In the genomic region with DNA sequence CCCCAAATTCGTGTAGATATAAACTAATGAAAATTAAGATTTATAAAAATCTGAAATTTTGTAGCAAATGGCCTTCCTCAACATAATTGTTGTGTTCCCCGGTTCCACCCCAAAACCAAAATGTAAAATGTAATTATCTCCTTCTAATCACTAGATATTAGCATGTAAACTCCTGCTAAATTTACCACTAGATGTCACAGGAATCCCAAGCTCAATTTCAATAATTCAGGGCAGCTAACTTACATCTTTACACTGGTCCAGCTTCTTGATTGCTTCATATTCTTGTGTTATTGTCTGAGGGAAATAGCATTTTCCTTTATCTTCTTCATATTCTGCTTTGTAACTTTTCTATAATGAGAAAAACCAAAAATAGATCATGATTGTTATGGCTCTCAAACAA, we compare ENCODE assay signal across 22 cellular contexts.
"Had no signal": no experiment of that assay in that cellular context is flagged by ENCODE, and none has a peak within 500 bp of the region (broad histone marks: within the 10 kb centered on the region; RNA-seq: fewer than 3 reads in every experiment).

No MANE protein-coding gene starts in this region.

- H3K4me1 ChIP-seq: body of pancreas, left ventricle myocardium inferior, right atrium auricular region, tibial nerve, vagina had no signal

- H3K36me3 ChIP-seq: left ventricle myocardium inferior, tibial nerve, vagina had no signal

- H3K4me2 ChIP-seq: smooth muscle cell had no signal

- DNase-seq: activated CD4-positive, alpha-beta T cell treated with anti-CD3 and anti-CD28 coated beads for 48 hours; activated CD8-positive, alpha-beta T cell treated with anti-CD3 and anti-CD28 coated beads for 36 hours; activated effector memory CD4-positive, alpha-beta T cell treated with anti-CD3 and anti-CD28 coated beads, Interleukin-2, amount 50 U/mL, for 16 hours; activated T-cell treated with anti-CD3 and anti-CD28 coated beads, Interleukin-2, amount 50 U/mL, for 4 hours; amygdala; body of pancreas; central memory CD4-positive, alpha-beta T cell; effector CD8-positive, alpha-beta T cell; glutamatergic neuron; hypothalamus; left ventricle myocardium inferior; mesenchymal stem cell; nucleus accumbens; stimulated activated CD4-positive, alpha-beta T cell treated with anti-CD3 and anti-CD28 coated beads, Interleukin-4, amount 100 ng/mL, for 4 hours; stimulated activated CD8-positive, alpha-beta memory T cell treated with anti-CD3 and anti-CD28 coated beads, Interleukin-4, amount 100 ng/mL, for 48 hours; stimulated activated naive CD4-positive, alpha-beta T cell treated with Interleukin-2 at 50 U/mL for 16 hours; substantia nigra; T-helper 17 cell had no signal

- H3K9me3 ChIP-seq: body of pancreas, left ventricle myocardium inferior, right atrium auricular region, tibial nerve, vagina had no signal

- H3K27ac ChIP-seq: body of pancreas, left ventricle myocardium inferior, right atrium auricular region, tibial nerve, vagina had no signal

- H3K27me3 ChIP-seq: body of pancreas, right atrium auricular region, tibial nerve, vagina had no signal

- H3K4me3 ChIP-seq: body of pancreas, left ventricle myocardium inferior, right atrium auricular region, smooth muscle cell, tibial nerve, vagina had no signal
